In genomic region chr17:6704472-6705052, GRCh38 we compare ENCODE assay signal across 22 cellular contexts. TPM values are rescaled to one million over a fixed set of nuclear protein-coding genes. Genes with fewer than 3 reads are reported as not detected.
"Had no signal": no experiment of that assay in that cellular context is flagged by ENCODE, and none has a peak within 500 bp of the region (broad histone marks: within the 10 kb centered on the region; RNA-seq: fewer than 3 reads in every experiment).

No MANE protein-coding gene starts in this region.

- H3K4me3 ChIP-seq: K562 had no signal

- H3K27ac Mint-ChIP-seq: IgD-negative memory B cell had no signal

- H3K9ac ChIP-seq: KMS-11 had no signal

- DNase-seq: Kasumi-1, MM.1S, NCI-H1092 treated with DMSO at 0.1 percent for 48 hours, NCI-H1436, NCI-H187, NCI-H2029 treated with DMSO at 0.1 percent for 48 hours, NCI-H2171 treated with DMSO at 0.1 percent for 48 hours, NCI-H345, NCI-H524, NCI-H526 treated with DMSO at 0.1 percent for 48 hours, NCI-H748 treated with DMSO at 0.1 percent for 48 hours, Right ventricle myocardium superior, RPMI8226 had no signal

- H3K27ac ChIP-seq: KMS-11 had no signal

- ATAC-seq: K562, SK-N-SH treated with all-trans-retinoic acid at 6 μM for 48 hours had no signal

- H3K36me3 Mint-ChIP-seq: IgD-negative memory B cell had no signal

- FAIRE-seq: K562, RCC 7860 had no signal

- H3K9me3 Mint-ChIP-seq: IgD-negative memory B cell had no signal

- H3K4me2 ChIP-seq: KMS-11 had no signal

- H3K4me3 Mint-ChIP-seq: IgD-negative memory B cell had no signal

RNA-seq across cellular contexts. Expression of gene SLC13A5, which starts 8.6 kb away (rescaled TPM):
- total RNA-seq: HT1080, M059J, NCI-H460, Right ventricle myocardium superior, SK-MEL-5 had no signal
- polyA plus RNA-seq: K562 had no signal

RNA-seq across cellular contexts. Expression of gene XAF1, which starts 51.3 kb away (rescaled TPM):
- total RNA-seq: HT1080, NCI-H460 had no signal
